In genomic region chr14:103401223-103402214, GRCh38 we compare ENCODE assay signal across 8 cellular contexts. TPM values are rescaled to one million over a fixed set of nuclear protein-coding genes. Genes with fewer than 3 reads are reported as not detected.
DNase-seq lines count a peak whose midpoint lies in the region; ATAC-seq and TF ChIP-seq lines count a peak whose summit lies in the region.

No MANE protein-coding gene starts in this region.

- POLR2A ChIA-PET in CD8-positive, alpha-beta T cell (lab: Charles Lee) = interaction anchor here (0.5 kb wide), 1 partner anchor 10 kb away, joined by 6 read pairs; no protein-coding TSS in a partner anchor

- CTCF ChIA-PET in CD8-positive, alpha-beta T cell (lab: Charles Lee) = interaction anchor here (1.9 kb wide), 1 partner anchor 11 kb away, joined by 9 read pairs; no protein-coding TSS in a partner anchor

- no peak for TF ChIP-seq POLR2A in NB4 (IDR thresholded peaks at IDR 0.05; ENCODE audit: extremely low read depth, insufficient read length)

- peak overlapping the region; percentile 69 for H3K27ac Mint-ChIP-seq in CD8-positive, alpha-beta T cell
- H3K27ac Mint-ChIP-seq in chondrocyte (ENCODE audit: unreplicated experiment) = peak overlapping the region; percentile 91

- no peak for DNase-seq in CD8-positive, alpha-beta T cell
- DNase-seq in NB4 (ENCODE audit: low read depth) (peak; percentile 35), chondrocyte (ENCODE audit: low spot score) (no peak), myocyte (ENCODE audit: low read depth) (peak; percentile 71), COLO668 (lab: John Stamatoyannopoulos, UW; ENCODE audit: unreplicated experiment) (no peak), NOMO-1 treated with DMSO at 0.1 percent for 48 hours (lab: John Stamatoyannopoulos, UW; ENCODE audit: unreplicated experiment) (no peak), RPMI8226 (no peak)

- H3K36me3 Mint-ChIP-seq in CD8-positive, alpha-beta T cell = peaks cover 21% of the 10 kb centered on the region
- no peaks in the 10 kb centered on the region for H3K36me3 Mint-ChIP-seq in chondrocyte (ENCODE audit: low read depth)

- TF ChIP-seq CTCF in CD8-positive, alpha-beta T cell (IDR thresholded peaks at IDR 0.05) = no peak
- TF ChIP-seq CTCF in NB4 (IDR thresholded peaks at IDR 0.05; ENCODE audit: low read depth, low read length) (no peak), chondrocyte (IDR thresholded peaks at IDR 0.05) (no peak)

- H3K4me3 Mint-ChIP-seq in CD8-positive, alpha-beta T cell = no peak overlapping the region
- H3K4me3 Mint-ChIP-seq in chondrocyte (ENCODE audit: unreplicated experiment) = peak overlapping the region; percentile 2

- H3K4me1 ChIP-seq in CD8-positive, alpha-beta T cell (ENCODE audit: insufficient read depth, low read length) = peaks cover 53% of the 10 kb centered on the region

- no peaks in the 10 kb centered on the region for H3K36me3 ChIP-seq in CD8-positive, alpha-beta T cell (ENCODE audit: insufficient read depth, low read length)

- no peaks in the 10 kb centered on the region for H3K9me3 Mint-ChIP-seq in CD8-positive, alpha-beta T cell
- no peaks in the 10 kb centered on the region for H3K9me3 Mint-ChIP-seq in chondrocyte (ENCODE audit: low read depth)

- ATAC-seq in CD8-positive, alpha-beta T cell = peak; percentile 65
- ATAC-seq in HG03432 (IDR thresholded peaks at IDR 0.05; ENCODE audit: unreplicated experiment) = no peak

- H3K27ac ChIP-seq in CD8-positive, alpha-beta T cell (ENCODE audit: low read depth, low read length) = no peak overlapping the region

- H3K27me3 ChIP-seq in CD8-positive, alpha-beta T cell (ENCODE audit: insufficient read depth, low read length) = no peaks in the 10 kb centered on the region

- no peaks in the 10 kb centered on the region for H3K27me3 Mint-ChIP-seq in CD8-positive, alpha-beta T cell (ENCODE audit: low read depth)
- H3K27me3 Mint-ChIP-seq in chondrocyte (ENCODE audit: low read depth) = no peaks in the 10 kb centered on the region

- no peak overlapping the region for H3K4me3 ChIP-seq in CD8-positive, alpha-beta T cell (ENCODE audit: low read depth, low read length)
- H3K4me3 ChIP-seq in NB4 (ENCODE audit: low read depth, low read length) = no peak overlapping the region

- no peaks in the 10 kb centered on the region for H3K9me3 ChIP-seq in CD8-positive, alpha-beta T cell (ENCODE audit: low read length)

- intact Hi-C loops in CD8-positive, alpha-beta T cell (cut with DNase I, micrococcal nuclease) = no loop called here

- H3K4me1 Mint-ChIP-seq in CD8-positive, alpha-beta T cell (ENCODE audit: low read depth) = peaks cover 65% of the 10 kb centered on the region
- peaks cover 69% of the 10 kb centered on the region for H3K4me1 Mint-ChIP-seq in chondrocyte (ENCODE audit: low read depth)

RNA-seq across cellular contexts. Expression of gene MARK3, which starts 16.3 kb away (rescaled TPM):
- total RNA-seq in CD8-positive, alpha-beta T cell = 100 to 1,000 TPM; 123 to 124 TPM
- total RNA-seq in chondrocyte (65.1 to 73.7 TPM (median 70.8 TPM) in 3 replicates), myocyte (82.0 and 87.4 TPM in 2 replicates)
- 55.8 TPM for polyA plus RNA-seq in myocyte (2012)

Comparison
In these comparisons a context has a peak if more than half of its experiments do, and no peak if none do; other contexts are left out.
1. DNase-seq: peak in NB4 (single experiment) and myocyte (single experiment); none in CD8-positive, alpha-beta T cell (0 of 7), chondrocyte (single experiment), COLO668 (single experiment), NOMO-1 treated with DMSO at 0.1 percent for 48 hours (single experiment) and RPMI8226 (single experiment).